In the genomic region with DNA sequence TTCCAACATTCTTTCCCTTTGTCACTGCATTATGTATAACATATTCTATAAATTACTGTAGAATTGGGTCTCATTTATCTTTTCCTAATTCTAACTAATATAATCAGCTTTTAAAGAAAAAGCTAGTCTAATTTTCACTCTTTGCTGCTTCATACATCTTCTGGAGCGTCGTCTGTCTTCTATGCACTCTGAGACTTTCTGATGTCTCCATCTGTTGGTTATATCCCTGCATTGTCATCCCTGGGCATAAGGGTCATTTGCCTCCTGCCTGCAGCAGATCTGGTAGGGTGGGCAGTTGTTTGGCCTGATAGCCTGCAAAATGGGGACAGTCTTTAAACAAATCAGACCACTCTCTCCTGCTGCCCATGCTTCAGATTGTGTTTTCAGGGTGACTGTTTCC, we compare ENCODE assay signal across 10 cellular contexts. TPM values are rescaled to one million over a fixed set of nuclear protein-coding genes. Genes with fewer than 3 reads are reported as not detected.
DNase-seq lines count a peak whose midpoint lies in the region; FAIRE-seq and TF ChIP-seq lines count a peak whose summit lies in the region.
"Had no signal": no experiment of that assay in that cellular context is flagged by ENCODE, and none has a peak within 500 bp of the region (broad histone marks: within the 10 kb centered on the region; RNA-seq: fewer than 3 reads in every experiment).

No MANE protein-coding gene starts in this region.

- intact Hi-C loops in posterior vena cava (cut with DNase I): no loop called here

- WGBS in hepatocyte (ENCODE audit: low lambda C conversion rate, missing lambda C conversion rate): 25% methylated on average over 2 of the region's 2 CpGs

- no peak overlapping the region for H3K4me2 ChIP-seq in hepatocyte

- no peaks in the 10 kb centered on the region for H3K9me3 ChIP-seq in hepatocyte (ENCODE audit: low read depth)

- peak; percentile 44 for TF ChIP-seq CTCF in hepatocyte (IDR thresholded peaks at IDR 0.05; ENCODE audit: poor library complexity)

- H2AFZ ChIP-seq in hepatocyte: no peak overlapping the region

- H3K27ac ChIP-seq in hepatocyte (no peak overlapping the region), caudate nucleus (ENCODE audit: low read depth, low read length) (no peak overlapping the region)

- H3K27me3 ChIP-seq in hepatocyte: no peaks in the 10 kb centered on the region

- H3K36me3 ChIP-seq in hepatocyte (replicated peaks; ENCODE audit: insufficient read depth, low read depth): no peaks in the 10 kb centered on the region

- no peak overlapping the region for H3K4me3 ChIP-seq in hepatocyte

- FAIRE-seq in HTR-8/SVneo (lab: Jason Lieb, UNC) (no peak), TTC549 (lab: Jason Lieb, UNC) (peak; percentile 31)

- H3K79me2 ChIP-seq in hepatocyte: no peaks in the 10 kb centered on the region

- H3K9me2 ChIP-seq in hepatocyte (replicated peaks; ENCODE audit: insufficient read depth): no peaks in the 10 kb centered on the region

- DNase-seq in COLO829 (ENCODE audit: low spot score) (peak; percentile 20), HTR-8/SVneo (ENCODE audit: insufficient read length, low spot score) (peak; percentile 11), hepatocyte (ENCODE audit: low spot score) (no peak), COLO668 (lab: John Stamatoyannopoulos, UW; ENCODE audit: unreplicated experiment) (no peak), posterior vena cava (ENCODE audit: low spot score) (no peak), caudate nucleus (lab: John Stamatoyannopoulos, UW) (no peak), T-helper 1 cell (no peak)
- DNase-seq: GDM1; stimulated activated naive CD8-positive, alpha-beta T cell treated with anti-CD3 and anti-CD28 coated beads, Interleukin-15, amount 100 ng/mL, for 72 hours had no signal

- H4K20me1 ChIP-seq in hepatocyte (ENCODE audit: insufficient read depth, poor library complexity, severe bottlenecking): no peaks in the 10 kb centered on the region

- no peaks in the 10 kb centered on the region for H3K4me1 ChIP-seq in hepatocyte (ENCODE audit: insufficient read depth)

RNA-seq across cellular contexts. Expression of gene DYNLT5, which starts 40.8 kb away (rescaled TPM):
- 0.10 TPM in 1 of 2 replicates, not detected in the other for total RNA-seq in hepatocyte
- polyA plus RNA-seq in hepatocyte: 0.13 TPM in 1 of 2 replicates, not detected in the other
- 1 to 10 TPM; 1.9 to 3.0 TPM for total RNA-seq in posterior vena cava

Comparison
In these comparisons a context has a peak if more than half of its experiments do, and no peak if none do; other contexts are left out.
1. DNase-seq: peak in COLO829 (single experiment) and HTR-8/SVneo (single experiment); none in hepatocyte (single experiment), COLO668 (single experiment), posterior vena cava (single experiment), caudate nucleus (0 of 61) and T-helper 1 cell (0 of 5).